In the genomic region with DNA sequence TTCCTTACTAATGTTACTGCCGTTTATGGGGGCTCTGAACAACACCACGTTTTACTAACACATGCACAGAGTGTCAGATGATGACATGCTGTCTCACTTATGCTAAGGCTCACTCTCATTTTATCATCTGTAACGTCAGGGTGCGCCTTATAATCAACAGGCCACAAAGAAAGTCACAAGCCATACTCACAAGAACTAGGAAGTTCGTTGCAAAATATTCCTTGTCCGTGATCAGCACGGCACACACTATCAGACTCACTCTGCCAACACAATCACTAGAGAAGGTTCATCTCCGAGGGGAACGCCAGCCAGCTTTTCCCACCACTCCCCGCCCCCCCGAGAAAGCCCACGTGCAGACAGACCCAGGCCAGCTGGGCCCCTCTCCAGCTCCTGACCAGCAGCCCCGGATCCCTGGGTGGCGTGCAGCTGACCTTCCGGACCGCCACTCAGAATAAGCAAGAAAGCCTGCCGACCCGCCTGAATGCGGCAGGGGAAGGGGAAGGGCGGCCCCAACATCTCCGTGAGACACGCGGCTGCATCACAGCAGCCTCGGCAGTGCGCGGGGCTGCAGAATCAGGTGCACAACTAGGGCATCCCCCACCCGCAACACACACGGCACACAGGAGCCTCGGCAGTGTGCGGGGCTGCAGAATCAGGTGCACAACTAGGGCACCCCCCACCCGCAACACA, we compare ENCODE assay signal across 14 cellular contexts. TPM values are rescaled to one million over a fixed set of nuclear protein-coding genes. Genes with fewer than 3 reads are reported as not detected.
DNase-seq lines count a peak whose midpoint lies in the region; TF ChIP-seq lines count a peak whose summit lies in the region.
"Had no signal": no experiment of that assay in that cellular context is flagged by ENCODE, and none has a peak within 500 bp of the region (broad histone marks: within the 10 kb centered on the region; RNA-seq: fewer than 3 reads in every experiment).

No MANE protein-coding gene starts in this region.

- H3K36me3 Mint-ChIP-seq in CD8-positive, alpha-beta memory T cell, result peaks cover 0 to 1% (median 0%) of the 10 kb centered on the region in 3 donors
- peaks cover under 1% of the 10 kb centered on the region for H3K36me3 Mint-ChIP-seq in progenitor cell of endocrine pancreas (ENCODE audit: insufficient read depth)
- H3K36me3 Mint-ChIP-seq: CD8-positive, alpha-beta T cell; stimulated activated naive B cell treated with anti-CD40 and anti-IgM and Interleukin-4, amounts not matched to agents 10 μg/mL and 1 μg/mL and 100 μg/mL, for 72 hours had no signal

- no peak for DNase-seq in CD8-positive, alpha-beta memory T cell
- DNase-seq in OCI-M1 (lab: John Stamatoyannopoulos, UW), result peak; percentile 57
- peak; percentile 25 to 32 for DNase-seq in erythroblast (lab: John Stamatoyannopoulos, UW)
- no peak for DNase-seq in progenitor cell of endocrine pancreas (ENCODE audit: low spot score, unreplicated experiment)
- no peak for DNase-seq in ecto neural progenitor cell (ENCODE audit: low spot score)
- no peak for DNase-seq in dedifferentiated amniotic fluid mesenchymal stem cell (ENCODE audit: extremely low spot score)
- DNase-seq in SW 1271 (lab: John Stamatoyannopoulos, UW), result no peak
- DNase-seq: activated CD4-positive, alpha-beta T cell treated with anti-CD3 and anti-CD28 coated beads, Interleukin-2, amount 50 U/mL, for 1 hour; stimulated activated CD4-positive, alpha-beta T cell treated with anti-CD3 and anti-CD28 coated beads, Interleukin-4, amount 100 ng/mL, for 4 hours; stimulated activated naive B cell treated with anti-CD40 and anti-IgM and Interleukin-4, amounts not matched to agents 10 μg/mL and 1 μg/mL and 100 μg/mL, for 72 hours had no signal

- peaks cover 36% of the 10 kb centered on the region for H3K4me1 ChIP-seq in CD8-positive, alpha-beta memory T cell (ENCODE audit: insufficient read depth, low read length)

- H3K4me1 Mint-ChIP-seq in CD8-positive, alpha-beta memory T cell, result peaks cover 36 to 44% (median 44%) of the 10 kb centered on the region in 3 donors
- H3K4me1 Mint-ChIP-seq in progenitor cell of endocrine pancreas (ENCODE audit: low read depth), result peaks cover 37% of the 10 kb centered on the region

- H3K27me3 ChIP-seq in CD8-positive, alpha-beta memory T cell (ENCODE audit: insufficient read depth, low read length, poor library complexity, severe bottlenecking), result no peaks in the 10 kb centered on the region

- POLR2A ChIA-PET in CD8-positive, alpha-beta memory T cell (lab: Charles Lee), result no interaction called here

- H3K27ac ChIP-seq in CD8-positive, alpha-beta memory T cell (ENCODE audit: low read depth, low read length), result no peak overlapping the region

- CTCF ChIA-PET in CD8-positive, alpha-beta memory T cell (lab: Charles Lee), result interaction anchor here (1.7 to 4.5 kb wide), 2 partner anchors 24 to 48 kb away, joined by 9 to 28 read pairs; no protein-coding TSS in a partner anchor

- no peaks in the 10 kb centered on the region for H3K27me3 Mint-ChIP-seq in CD8-positive, alpha-beta memory T cell
- H3K27me3 Mint-ChIP-seq in progenitor cell of endocrine pancreas, result peaks cover 4% of the 10 kb centered on the region
- H3K27me3 Mint-ChIP-seq: stimulated activated naive B cell treated with anti-CD40 and anti-IgM and Interleukin-4, amounts not matched to agents 10 μg/mL and 1 μg/mL and 100 μg/mL, for 72 hours had no signal

- no peak for TF ChIP-seq POLR2A in erythroblast (IDR thresholded peaks at IDR 0.05; ENCODE audit: low read length)

- H3K27ac Mint-ChIP-seq in CD8-positive, alpha-beta memory T cell, result peak overlapping the region in 5 of 8 donors; percentile 3 to 93 (median 80)
- H3K27ac Mint-ChIP-seq in progenitor cell of endocrine pancreas, result peak overlapping the region; percentile 64
- H3K27ac Mint-ChIP-seq: CD8-positive, alpha-beta T cell; stimulated activated naive B cell treated with anti-CD40 and anti-IgM and Interleukin-4, amounts not matched to agents 10 μg/mL and 1 μg/mL and 100 μg/mL, for 72 hours had no signal

- no peaks in the 10 kb centered on the region for H3K9me3 ChIP-seq in CD8-positive, alpha-beta memory T cell (ENCODE audit: low read length)

- no peak overlapping the region for H3K4me3 ChIP-seq in CD8-positive, alpha-beta memory T cell (ENCODE audit: low read length)

- no peaks in the 10 kb centered on the region for H3K9me3 Mint-ChIP-seq in CD8-positive, alpha-beta memory T cell
- H3K9me3 Mint-ChIP-seq in progenitor cell of endocrine pancreas (ENCODE audit: low read depth), result no peaks in the 10 kb centered on the region
- H3K9me3 Mint-ChIP-seq: CD8-positive, alpha-beta T cell; stimulated activated naive B cell treated with anti-CD40 and anti-IgM and Interleukin-4, amounts not matched to agents 10 μg/mL and 1 μg/mL and 100 μg/mL, for 72 hours had no signal

- H3K4me3 Mint-ChIP-seq in CD8-positive, alpha-beta memory T cell, result peak overlapping the region in 5 of 7 donors; percentile 41 to 69 (median 49)
- H3K4me3 Mint-ChIP-seq in progenitor cell of endocrine pancreas (ENCODE audit: low read depth), result no peak overlapping the region
- H3K4me3 Mint-ChIP-seq: CD8-positive, alpha-beta T cell; stimulated activated naive B cell treated with anti-CD40 and anti-IgM and Interleukin-4, amounts not matched to agents 10 μg/mL and 1 μg/mL and 100 μg/mL, for 72 hours had no signal

- TF ChIP-seq CTCF in progenitor cell of endocrine pancreas (IDR thresholded peaks at IDR 0.05; ENCODE audit: unreplicated experiment), result no peak

- H3K36me3 ChIP-seq in CD8-positive, alpha-beta memory T cell (ENCODE audit: insufficient read depth, low read length), result no peaks in the 10 kb centered on the region

RNA-seq across cellular contexts. Expression of gene GPR146, which starts 2.7 kb away (rescaled TPM):
- total RNA-seq in CD8-positive, alpha-beta memory T cell, result under 1 TPM; 0.55 to 0.70 TPM
- polyA plus RNA-seq in CD8-positive, alpha-beta memory T cell, result 1.2 TPM
- 1.6 and 1.9 TPM in 2 replicates for total RNA-seq in progenitor cell of endocrine pancreas

RNA-seq across cellular contexts. Expression of gene GPER1, which starts 46.3 kb away (rescaled TPM):
- total RNA-seq in CD8-positive, alpha-beta memory T cell, result not detected
- 0.17 TPM for polyA plus RNA-seq in CD8-positive, alpha-beta memory T cell
- 0.50 and 0.64 TPM in 2 replicates for total RNA-seq in progenitor cell of endocrine pancreas

RNA-seq across cellular contexts. Expression of gene CYP2W1, which starts 58.6 kb away (rescaled TPM):
- not detected for total RNA-seq in CD8-positive, alpha-beta memory T cell
- not detected for polyA plus RNA-seq in CD8-positive, alpha-beta memory T cell
- 1.2 and 1.6 TPM in 2 replicates for total RNA-seq in progenitor cell of endocrine pancreas
- total RNA-seq: CD8-positive, alpha-beta T cell; glomerular endothelial cell; kidney epithelial cell; renal cortical epithelial cell had no signal

Comparison
In these comparisons a context has a peak if more than half of its experiments do, and no peak if none do; other contexts are left out.
1. DNase-seq: peak in OCI-M1 (single experiment) and erythroblast (2 of 2); none in CD8-positive, alpha-beta memory T cell (0 of 5), progenitor cell of endocrine pancreas (single experiment), ecto neural progenitor cell (single experiment), dedifferentiated amniotic fluid mesenchymal stem cell (single experiment) and SW 1271 (0 of 2).